Comparison of ENCODE assay signal across 8 cellular contexts in the genomic region with DNA sequence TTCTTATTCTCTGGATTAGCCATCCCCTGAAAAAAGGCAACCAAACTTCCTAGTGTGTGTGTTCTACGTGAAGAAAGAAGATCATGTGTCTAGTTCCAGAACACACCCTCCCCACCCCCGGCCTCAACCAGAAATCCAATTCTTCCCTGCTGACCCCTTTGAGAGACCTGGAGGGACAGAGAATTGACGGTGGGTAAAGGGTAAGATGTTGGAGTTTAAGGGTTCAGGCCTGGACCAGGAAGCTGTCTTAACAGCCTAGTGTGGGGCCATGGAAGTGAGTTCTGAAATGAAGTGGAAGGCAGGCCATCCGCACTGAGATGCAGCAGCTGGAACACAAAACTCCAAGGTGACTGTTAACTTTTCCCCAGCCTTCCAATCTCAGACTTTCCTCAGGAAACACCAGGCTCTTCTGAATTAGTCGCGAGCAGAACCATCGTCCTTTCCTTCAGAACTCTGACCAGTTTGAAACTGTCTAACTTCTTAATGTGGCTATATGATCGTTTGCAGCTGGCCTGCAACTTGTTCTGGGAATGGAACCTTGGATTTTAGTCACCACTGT. TPM values are rescaled to one million over a fixed set of nuclear protein-coding genes. Genes with fewer than 3 reads are reported as not detected.
DNase-seq lines count a peak whose midpoint lies in the region; ATAC-seq and TF ChIP-seq lines count a peak whose summit lies in the region.

No MANE protein-coding gene starts in this region.

- no peak for DNase-seq in CD8-positive, alpha-beta T cell
- DNase-seq in Peyer's patch (no peak), epithelial cell of esophagus (ENCODE audit: low read depth) (no peak), Ammon's horn (ENCODE audit: low spot score) (no peak), epidermal melanocyte (ENCODE audit: insufficient read length, low spot score) (no peak)
- DNase-seq in activated CD8-positive, alpha-beta memory T cell treated with anti-CD3 and anti-CD28 coated beads for 24 hours, result no peak

- H3K4me1 Mint-ChIP-seq in CD8-positive, alpha-beta T cell (ENCODE audit: low read depth), result peaks cover 49% of the 10 kb centered on the region

- H3K4me3 Mint-ChIP-seq in CD8-positive, alpha-beta T cell, result peak overlapping the region; percentile 99

- peaks cover 15% of the 10 kb centered on the region for H3K36me3 ChIP-seq in CD8-positive, alpha-beta T cell (ENCODE audit: insufficient read depth, low read length)
- H3K36me3 ChIP-seq in Peyer's patch (peaks cover 0 to 31% (median 0%) of the 10 kb centered on the region in 3 donors), neutrophil (peaks cover 29% of the 10 kb centered on the region)

- no peaks in the 10 kb centered on the region for H3K9me3 ChIP-seq in CD8-positive, alpha-beta T cell (ENCODE audit: low read length)
- H3K9me3 ChIP-seq in Peyer's patch, result no peaks in the 10 kb centered on the region
- no peaks in the 10 kb centered on the region for H3K9me3 ChIP-seq in neutrophil

- intact Hi-C loops in CD8-positive, alpha-beta T cell (cut with DNase I, micrococcal nuclease), result loop anchor here (1.0 to 10.0 kb wide), 9 partner anchors 86 to 1689 kb away; partner anchors contain the start of genes ATIC (in 2 of the 2), SMARCAL1 (in 2 of the 2), XRCC5 (in 2 of the 2) and BARD1 (in 1 of the 2)

- H3K27ac Mint-ChIP-seq in CD8-positive, alpha-beta T cell, result peak overlapping the region; percentile 94

- no peaks in the 10 kb centered on the region for H3K27me3 ChIP-seq in CD8-positive, alpha-beta T cell (ENCODE audit: insufficient read depth, low read length)
- H3K27me3 ChIP-seq in Peyer's patch, result no peaks in the 10 kb centered on the region
- no peaks in the 10 kb centered on the region for H3K27me3 ChIP-seq in neutrophil

- no peak for TF ChIP-seq POLR2A in Peyer's patch (IDR thresholded peaks at IDR 0.05)

- CTCF ChIA-PET in CD8-positive, alpha-beta T cell (lab: Charles Lee), result interaction anchor here (1.2 kb wide), 2 partner anchors 15 to 23 kb away, joined by 3 read pairs; no protein-coding TSS in a partner anchor

- no peak for TF ChIP-seq CTCF in CD8-positive, alpha-beta T cell (IDR thresholded peaks at IDR 0.05)
- TF ChIP-seq CTCF in Peyer's patch (IDR thresholded peaks at IDR 0.05) (no peak), epithelial cell of esophagus (IDR thresholded peaks at IDR 0.05; ENCODE audit: insufficient read depth, low read depth, low read length, missing control alignments) (no peak), neutrophil (IDR thresholded peaks at IDR 0.05) (no peak)

- POLR2A ChIA-PET in CD8-positive, alpha-beta T cell (lab: Charles Lee), result interaction anchor here (1.0 to 1.5 kb wide), 4 partner anchors 10 to 145 kb away, joined by 3 to 8 read pairs (median 4); no protein-coding TSS in a partner anchor

- H3K27ac ChIP-seq in CD8-positive, alpha-beta T cell (ENCODE audit: low read depth, low read length), result peak overlapping the region; percentile 78
- peak overlapping the region; percentile 63 to 85 (median 81) for H3K27ac ChIP-seq in Peyer's patch
- H3K27ac ChIP-seq in neutrophil, result peak overlapping the region; percentile 79

- no peaks in the 10 kb centered on the region for H3K9me3 Mint-ChIP-seq in CD8-positive, alpha-beta T cell

- peak overlapping the region; percentile 89 for H3K4me3 ChIP-seq in CD8-positive, alpha-beta T cell (ENCODE audit: low read depth, low read length)
- H3K4me3 ChIP-seq in Peyer's patch (peak overlapping the region; percentile 74 to 94 (median 79)), epithelial cell of esophagus (ENCODE audit: low read length) (peak overlapping the region; percentile 95), neutrophil (ENCODE audit: low read depth in 1 of 2, low read length in 1 of 2) (peak overlapping the region; percentile 72 to 90)

- no peaks in the 10 kb centered on the region for H3K27me3 Mint-ChIP-seq in CD8-positive, alpha-beta T cell (ENCODE audit: low read depth)

- peaks cover 25% of the 10 kb centered on the region for H3K4me1 ChIP-seq in CD8-positive, alpha-beta T cell (ENCODE audit: insufficient read depth, low read length)
- H3K4me1 ChIP-seq in Peyer's patch, result peaks cover 0 to 29% (median 3%) of the 10 kb centered on the region in 4 donors
- H3K4me1 ChIP-seq in neutrophil (ENCODE audit: control insufficient read depth in 1 of 2, insufficient read depth in 1 of 2, low read depth in 1 of 2, low read length in 1 of 2), result peaks cover 25 to 30% of the 10 kb centered on the region in 2 experiments

- no peak for ATAC-seq in CD8-positive, alpha-beta T cell
- no peak for ATAC-seq in HG02798 (IDR thresholded peaks at IDR 0.05; ENCODE audit: poor library complexity, unreplicated experiment)

- H3K36me3 Mint-ChIP-seq in CD8-positive, alpha-beta T cell, result peaks cover 48% of the 10 kb centered on the region

RNA-seq across cellular contexts. Expression of gene RPL37A, which starts 0.8 kb away (rescaled TPM):
- 1,000 to 10,000 TPM; 4,048 to 4,064 TPM for total RNA-seq in CD8-positive, alpha-beta T cell
- 1,000 to 10,000 TPM in 1 of 4 donors, 100 to 1,000 TPM in 3; 366 to 1,381 (median 655) TPM for total RNA-seq in Peyer's patch
